In genomic region chr6:7513534-7513933, GRCh38 we compare ENCODE assay signal across 24 cellular contexts.
"Had no signal": no experiment of that assay in that cellular context is flagged by ENCODE, and none has a peak within 500 bp of the region (broad histone marks: within the 10 kb centered on the region; RNA-seq: fewer than 3 reads in every experiment).

No MANE protein-coding gene starts in this region.

- H3K9me3 ChIP-seq: neutrophil, tibial nerve had no signal

- ATAC-seq: activated CD4-positive, alpha-beta T cell treated with anti-CD3 and anti-CD28 coated beads for 36 hours; activated CD8-positive, alpha-beta memory T cell treated with anti-CD3 and anti-CD28 coated beads, Interleukin-2, amount 10 ng/mL, durations not matched to agents 7 days and 5 days; activated CD8-positive, alpha-beta T cell treated with anti-CD3 and anti-CD28 coated beads, Interleukin-2, amount 10 ng/mL, durations not matched to agents 7 days and 5 days; activated naive CD8-positive, alpha-beta T cell treated with anti-CD3 and anti-CD28 coated beads, Interleukin-2, amount 50 U/mL, for 24 hours; left ventricle myocardium superior; stimulated activated memory B cell treated with anti-CD40 and anti-IgM and Interleukin-4, amounts not matched to agents 10 μg/mL and 1 μg/mL and 100 μg/mL, for 72 hours; stimulated activated naive CD8-positive, alpha-beta T cell treated with anti-CD3 and anti-CD28 coated beads, Interleukin-15, amount 100 ng/mL, for 72 hours had no signal

- H3K4me3 Mint-ChIP-seq: activated CD4-positive, alpha-beta T cell treated with anti-CD3 and anti-CD28 coated beads for 36 hours; activated CD8-positive, alpha-beta memory T cell treated with anti-CD3 and anti-CD28 coated beads, Interleukin-2, amount 10 ng/mL, durations not matched to agents 7 days and 5 days; activated CD8-positive, alpha-beta T cell treated with anti-CD3 and anti-CD28 coated beads, Interleukin-2, amount 10 ng/mL, durations not matched to agents 7 days and 5 days; activated naive CD4-positive, alpha-beta T cell treated with anti-CD3 and anti-CD28 coated beads, Interleukin-2, amount 50 U/mL, for 24 hours; activated naive CD8-positive, alpha-beta T cell treated with anti-CD3 and anti-CD28 coated beads, Interleukin-2, amount 50 U/mL, for 24 hours; naive B cell; nephron progenitor cell; stimulated activated memory B cell treated with anti-CD40 and anti-IgM and Interleukin-4, amounts not matched to agents 10 μg/mL and 1 μg/mL and 100 μg/mL, for 72 hours; stimulated activated naive CD8-positive, alpha-beta T cell treated with anti-CD3 and anti-CD28 coated beads, Interleukin-15, amount 100 ng/mL, for 72 hours had no signal

- H3K9me3 Mint-ChIP-seq: activated naive CD4-positive, alpha-beta T cell treated with anti-CD3 and anti-CD28 coated beads, Interleukin-2, amount 50 U/mL, for 24 hours; activated naive CD8-positive, alpha-beta T cell treated with anti-CD3 and anti-CD28 coated beads, Interleukin-2, amount 50 U/mL, for 24 hours; activated T-helper 2 cell treated with anti-CD3 and anti-CD28 coated beads, Interferon-gamma antibody, Interleukin-2, Interleukin-4, amounts not matched to agents 10 μg/mL and 5 μg/mL and 100 μg/mL, durations not matched to agents 14 hours and 24 hours and 36 hours; naive B cell; nephron progenitor cell; stimulated activated memory B cell treated with anti-CD40 and anti-IgM and Interleukin-4, amounts not matched to agents 10 μg/mL and 1 μg/mL and 100 μg/mL, for 72 hours; stimulated activated naive CD8-positive, alpha-beta T cell treated with anti-CD3 and anti-CD28 coated beads, Interleukin-15, amount 100 ng/mL, for 72 hours had no signal

- H3K4me1 ChIP-seq: tibial nerve had no signal

- H3K27ac Mint-ChIP-seq: activated CD4-positive, alpha-beta T cell treated with anti-CD3 and anti-CD28 coated beads for 36 hours; activated CD8-positive, alpha-beta memory T cell treated with anti-CD3 and anti-CD28 coated beads, Interleukin-2, amount 10 ng/mL, durations not matched to agents 7 days and 5 days; activated CD8-positive, alpha-beta T cell treated with anti-CD3 and anti-CD28 coated beads, Interleukin-2, amount 10 ng/mL, durations not matched to agents 7 days and 5 days; activated naive CD4-positive, alpha-beta T cell treated with anti-CD3 and anti-CD28 coated beads, Interleukin-2, amount 50 U/mL, for 24 hours; activated naive CD8-positive, alpha-beta T cell treated with anti-CD3 and anti-CD28 coated beads, Interleukin-2, amount 50 U/mL, for 24 hours; activated T-helper 2 cell treated with anti-CD3 and anti-CD28 coated beads, Interferon-gamma antibody, Interleukin-2, Interleukin-4, amounts not matched to agents 10 μg/mL and 5 μg/mL and 100 μg/mL, durations not matched to agents 14 hours and 24 hours and 36 hours; naive B cell; nephron progenitor cell; progenitor cell of endocrine pancreas; stimulated activated memory B cell treated with anti-CD40 and anti-IgM and Interleukin-4, amounts not matched to agents 10 μg/mL and 1 μg/mL and 100 μg/mL, for 72 hours; stimulated activated naive CD8-positive, alpha-beta T cell treated with anti-CD3 and anti-CD28 coated beads, Interleukin-15, amount 100 ng/mL, for 72 hours had no signal

- H3K36me3 Mint-ChIP-seq: activated CD8-positive, alpha-beta memory T cell treated with anti-CD3 and anti-CD28 coated beads, Interleukin-2, amount 10 ng/mL, durations not matched to agents 7 days and 5 days; activated naive CD4-positive, alpha-beta T cell treated with anti-CD3 and anti-CD28 coated beads, Interleukin-2, amount 50 U/mL, for 24 hours; naive B cell; stimulated activated memory B cell treated with anti-CD40 and anti-IgM and Interleukin-4, amounts not matched to agents 10 μg/mL and 1 μg/mL and 100 μg/mL, for 72 hours had no signal

- DNase-seq: activated CD4-positive, alpha-beta T cell treated with anti-CD3 and anti-CD28 coated beads for 36 hours; activated CD4-positive, CD25-positive, alpha-beta regulatory T cell; activated CD8-positive, alpha-beta memory T cell treated with anti-CD3 and anti-CD28 coated beads, Interleukin-2, amount 10 ng/mL, durations not matched to agents 7 days and 5 days; activated CD8-positive, alpha-beta T cell treated with anti-CD3 and anti-CD28 coated beads, Interleukin-2, amount 10 ng/mL, durations not matched to agents 7 days and 5 days; activated naive CD8-positive, alpha-beta T cell treated with anti-CD3 and anti-CD28 coated beads, Interleukin-2, amount 50 U/mL, for 24 hours; activated T-cell treated with anti-CD3 and anti-CD28 coated beads, Interleukin-2, amount 50 U/mL, for 48 hours; amygdala; central memory CD4-positive, alpha-beta T cell; islet precursor cell; left ventricle myocardium superior; mammary epithelial cell; naive B cell; nephron progenitor cell; stimulated activated CD4-positive, alpha-beta T cell treated with anti-CD3 and anti-CD28 coated beads, Interleukin-1b, Interleukin-23, amount 100 ng/mL, for 48 hours; stimulated activated CD4-positive, alpha-beta T cell treated with anti-CD3 and anti-CD28 coated beads, Interleukin-4, amount 100 ng/mL, for 4 hours; stimulated activated CD8-positive, alpha-beta memory T cell treated with anti-CD3 and anti-CD28 coated beads, Interleukin-4, amount 100 ng/mL, for 48 hours; stimulated activated naive CD8-positive, alpha-beta T cell treated with anti-CD3 and anti-CD28 coated beads, Interleukin-15, amount 100 ng/mL, for 72 hours had no signal

- H3K4me2 ChIP-seq: smooth muscle cell had no signal

- H3K4me3 ChIP-seq: smooth muscle cell, tibial nerve had no signal

- H3K36me3 ChIP-seq: neutrophil, tibial nerve had no signal

- H3K4me1 Mint-ChIP-seq: activated CD4-positive, alpha-beta T cell treated with anti-CD3 and anti-CD28 coated beads for 36 hours; activated CD8-positive, alpha-beta memory T cell treated with anti-CD3 and anti-CD28 coated beads, Interleukin-2, amount 10 ng/mL, durations not matched to agents 7 days and 5 days; activated naive CD4-positive, alpha-beta T cell treated with anti-CD3 and anti-CD28 coated beads, Interleukin-2, amount 50 U/mL, for 24 hours; activated naive CD8-positive, alpha-beta T cell treated with anti-CD3 and anti-CD28 coated beads, Interleukin-2, amount 50 U/mL, for 24 hours; stimulated activated memory B cell treated with anti-CD40 and anti-IgM and Interleukin-4, amounts not matched to agents 10 μg/mL and 1 μg/mL and 100 μg/mL, for 72 hours; stimulated activated naive CD8-positive, alpha-beta T cell treated with anti-CD3 and anti-CD28 coated beads, Interleukin-15, amount 100 ng/mL, for 72 hours had no signal

- H3K27ac ChIP-seq: neutrophil, tibial nerve had no signal
